30 cellular contexts compared by ENCODE assay signal in genomic region chr2:221485500-221485870, GRCh38.
"Had no signal": no experiment of that assay in that cellular context is flagged by ENCODE, and none has a peak within 500 bp of the region (broad histone marks: within the 10 kb centered on the region; RNA-seq: fewer than 3 reads in every experiment).

No MANE protein-coding gene starts in this region.

- H3K4me1 ChIP-seq: ascending aorta, breast epithelium, left lung, lower lobe of right lung, pancreas, prostate gland, uterus had no signal

- H3K27ac ChIP-seq: ascending aorta, breast epithelium, left lung, lower lobe of right lung, pancreas, prostate gland, sigmoid colon, uterus had no signal

- H3K27me3 ChIP-seq: ascending aorta, breast epithelium, left lung, pancreas, sigmoid colon, uterus had no signal

- H3K4me3 ChIP-seq: ascending aorta, breast epithelium, left lung, lower lobe of right lung, pancreas, prostate gland, sigmoid colon, uterus had no signal

- DNase-seq: activated CD4-positive, alpha-beta memory T cell treated with anti-CD3 and anti-CD28 coated beads for 36 hours; activated CD4-positive, alpha-beta T cell treated with anti-CD3 and anti-CD28 coated beads, Interleukin-2, amount 10 ng/mL, durations not matched to agents 24 days and 14 days; activated CD4-positive, CD25-positive, alpha-beta regulatory T cell treated with anti-CD3 and anti-CD28 coated beads, Interleukin-2, amount 50 U/mL, for 72 hours; activated CD8-positive, alpha-beta memory T cell treated with anti-CD3 and anti-CD28 coated beads, Interleukin-2, amount 50 U/mL, for 4 hours; activated effector memory CD4-positive, alpha-beta T cell treated with anti-CD3 and anti-CD28 coated beads, Interleukin-2, amount 50 U/mL, for 16 hours; activated naive CD4-positive, alpha-beta T cell treated with anti-CD3 and anti-CD28 coated beads for 36 hours; activated naive CD8-positive, alpha-beta T cell treated with anti-CD3 and anti-CD28 coated beads for 36 hours; activated T-cell treated with anti-CD3 and anti-CD28 coated beads, Interleukin-2, amount 50 U/mL, for 1 hour; central memory CD4-positive, alpha-beta T cell; effector CD8-positive, alpha-beta T cell; kidney glomerular epithelial cell; left lung; lower lobe of right lung; mesenchymal stem cell; naive thymus-derived CD8-positive, alpha-beta T cell; nucleus accumbens; pancreas; sigmoid colon; small intestine; stimulated activated CD4-positive, alpha-beta T cell treated with anti-CD3 and anti-CD28 coated beads, Interleukin-1b, Interleukin-23, amount 100 ng/mL, for 48 hours; stimulated activated CD4-positive, alpha-beta T cell treated with anti-CD3 and anti-CD28 coated beads, Interleukin-4, amount 100 ng/mL, for 4 hours; stimulated activated CD8-positive, alpha-beta memory T cell treated with anti-CD3 and anti-CD28 coated beads, Interleukin-4, amount 100 ng/mL, for 48 hours; stimulated activated naive CD8-positive, alpha-beta T cell treated with anti-CD3 and anti-CD28 coated beads, Interleukin-15, amount 100 ng/mL, for 72 hours; substantia nigra; T-helper 9 cell; uterus had no signal

- ATAC-seq: left lung; lower lobe of right lung; naive thymus-derived CD8-positive, alpha-beta T cell; pancreas; stimulated activated memory B cell treated with anti-CD40 and anti-IgM and Interleukin-4, amounts not matched to agents 10 μg/mL and 1 μg/mL and 100 μg/mL, for 72 hours; stimulated activated naive CD8-positive, alpha-beta T cell treated with anti-CD3 and anti-CD28 coated beads, Interleukin-15, amount 100 ng/mL, for 72 hours had no signal
